ENCODE assay signal across 10 cellular contexts in the genomic region with DNA sequence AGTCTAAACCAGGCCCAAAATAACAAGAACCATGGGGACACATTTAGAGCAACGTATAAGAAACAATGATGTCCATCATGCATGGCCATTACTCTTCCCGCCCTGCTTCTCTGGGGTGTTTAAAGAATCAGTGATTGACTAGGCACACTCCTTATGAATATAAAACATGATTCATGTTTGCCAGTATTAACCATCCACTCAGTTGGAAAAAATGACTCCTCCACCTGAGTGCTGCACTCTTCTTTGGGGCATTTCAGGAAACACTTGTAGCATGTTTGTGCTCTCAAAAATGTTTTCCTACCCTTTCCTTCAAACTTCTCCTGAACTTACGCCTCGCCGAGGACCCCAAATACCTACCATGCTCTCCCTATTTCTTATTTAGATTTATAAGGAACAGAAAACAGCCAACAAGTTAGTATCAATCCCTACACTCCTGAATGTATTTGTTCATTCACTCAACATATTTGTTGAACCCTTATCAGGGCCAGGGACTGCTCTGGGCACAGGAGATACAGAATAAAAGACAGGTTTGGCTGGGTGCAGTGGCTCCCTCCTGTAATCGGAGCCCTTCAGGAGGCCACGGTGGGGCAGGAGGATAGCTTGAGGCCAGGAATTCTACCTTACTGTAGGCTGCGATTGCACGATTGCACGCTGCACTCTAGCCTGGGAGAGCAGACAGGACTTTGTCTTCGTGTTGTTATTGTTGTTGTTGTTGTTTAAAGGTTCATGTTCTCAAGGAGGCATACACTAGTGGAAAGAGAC.
A peak's percentile ranks its signal among the peaks of the same experiment; 100 is the strongest.
DNase-seq lines count a peak whose midpoint lies in the region; ATAC-seq and TF ChIP-seq lines count a peak whose summit lies in the region.
"Had no signal": no experiment of that assay in that cellular context is flagged by ENCODE, and none has a peak within 500 bp of the region (broad histone marks: within the 10 kb centered on the region; RNA-seq: fewer than 3 reads in every experiment).

No MANE protein-coding gene starts in this region.

- H3K27me3 ChIP-seq in BLaER1, result no peaks in the 10 kb centered on the region
- H3K27me3 ChIP-seq in PC-3 (ENCODE audit: low read length), result no peaks in the 10 kb centered on the region

- peak overlapping the region; percentile 80; the same call in 1 of the 2 replicates for H3K9ac ChIP-seq in BLaER1
- no peak overlapping the region for H3K9ac ChIP-seq in PC-3 (ENCODE audit: low read length)

- BruUV-seq in PC-3 (replicated peaks; lab: Mats Ljungman, UMichigan), result no TSS peak

- H3K4me3 ChIP-seq in BLaER1 (no peak overlapping the region; the same call in 1 of the 2 replicates), PC-3 (ENCODE audit: low read length) (no peak overlapping the region; the same call in 1 of the 2 replicates)

- H3K27ac Mint-ChIP-seq in endothelial cell (ENCODE audit: unreplicated experiment) (peak overlapping the region; percentile 96), nephron (peak overlapping the region; percentile 100)

- no peaks in the 10 kb centered on the region for H3F3A ChIP-seq in PC-3 (ENCODE audit: low read length, unreplicated experiment)

- H3K4me1 ChIP-seq in BLaER1, result peaks cover 81% of the 10 kb centered on the region
- peaks cover 65% of the 10 kb centered on the region for H3K4me1 ChIP-seq in PC-3 (ENCODE audit: insufficient read depth, low read length)

- no peaks in the 10 kb centered on the region for H3K79me2 ChIP-seq in PC-3 (ENCODE audit: low read length)

- H3K36me3 Mint-ChIP-seq in endothelial cell (ENCODE audit: low read depth, unreplicated experiment) (no peaks in the 10 kb centered on the region), nephron (ENCODE audit: low read depth) (no peaks in the 10 kb centered on the region)

- ATAC-seq in PC-3 (no peak), HG02981 (IDR thresholded peaks at IDR 0.05; ENCODE audit: unreplicated experiment) (no peak), GM18519 (IDR thresholded peaks at IDR 0.05; ENCODE audit: low FRiP score, unreplicated experiment) (no peak), HG03432 (IDR thresholded peaks at IDR 0.05; ENCODE audit: unreplicated experiment) (no peak)

- CTCF ChIA-PET in PC-3 (lab: Charles Lee), result no interaction called here

- H4K20me1 ChIP-seq in BLaER1 (no peaks in the 10 kb centered on the region), PC-3 (ENCODE audit: low read length) (no peaks in the 10 kb centered on the region)

- no peaks in the 10 kb centered on the region for H3K9me2 ChIP-seq in PC-3 (replicated peaks; ENCODE audit: low read length)

- H2AFZ ChIP-seq in PC-3 (ENCODE audit: low read length), result no peak overlapping the region

- H3K4me1 Mint-ChIP-seq in endothelial cell (ENCODE audit: unreplicated experiment) (peaks cover 29% of the 10 kb centered on the region), nephron (peaks cover 72% of the 10 kb centered on the region)

- H3K4me3 Mint-ChIP-seq in endothelial cell (ENCODE audit: unreplicated experiment) (no peak overlapping the region), nephron (peak overlapping the region; percentile 86 to 90 (median 86))

- H3K36me3 ChIP-seq in BLaER1 (no peaks in the 10 kb centered on the region), PC-3 (ENCODE audit: low read depth, low read length) (no peaks in the 10 kb centered on the region)

- no peaks in the 10 kb centered on the region for H3K9me3 Mint-ChIP-seq in endothelial cell (ENCODE audit: unreplicated experiment)
- no peaks in the 10 kb centered on the region for H3K9me3 Mint-ChIP-seq in nephron

- H3K4me2 ChIP-seq in BLaER1 (peak overlapping the region; percentile 83), PC-3 (ENCODE audit: low read length) (peak overlapping the region; percentile 90; the same call in 1 of the 2 replicates)

- H3K9me3 ChIP-seq in BLaER1 (no peaks in the 10 kb centered on the region), PC-3 (ENCODE audit: low read length) (no peaks in the 10 kb centered on the region)

- H3K27me3 Mint-ChIP-seq in endothelial cell (ENCODE audit: unreplicated experiment) (peaks cover 13% of the 10 kb centered on the region), nephron (ENCODE audit: low read depth) (no peaks in the 10 kb centered on the region)

- TF ChIP-seq CTCF in PC-3 (conservative IDR thresholded peaks at IDR 0.05; ENCODE audit: low read depth, low read length) (no peak), endothelial cell (IDR thresholded peaks at IDR 0.05; ENCODE audit: unreplicated experiment) (no peak), nephron (IDR thresholded peaks at IDR 0.05; ENCODE audit: unreplicated experiment in 3 of 3) (no peak)

- DNase-seq in PC-3, result peak; percentile 51
- no peak for DNase-seq in endothelial cell (ENCODE audit: low spot score)
- DNase-seq in MV-4-11 (lab: John Stamatoyannopoulos, UW), result no peak
- DNase-seq: kidney glomerular epithelial cell, NCI-H1436 had no signal

- 0 out of 2 replicates have a peak overlapping the region, but pooled peaks have one; percentile 14 for H3K27ac ChIP-seq in BLaER1
- H3K27ac ChIP-seq in PC-3 (ENCODE audit: low read length), result peak overlapping the region; percentile 91

- POLR2A ChIA-PET in PC-3 (lab: Charles Lee; ENCODE audit: unreplicated experiment), result no interaction called here

- intact Hi-C loops in PC-3 (cut with micrococcal nuclease), result loop anchor here (5.0 kb wide), 1 partner anchor 341 kb away; no protein-coding TSS in a partner anchor
